ENCODE assay signal across 8 cellular contexts in genomic region chr5:71586941-71587708, GRCh38. TPM values are rescaled to one million over a fixed set of nuclear protein-coding genes. Genes with fewer than 3 reads are reported as not detected.
DNase-seq lines count a peak whose midpoint lies in the region; TF ChIP-seq lines count a peak whose summit lies in the region.

TSS of gene MCCC2 (plus strand) at chr5:71587340. CDS start at chr5:71587426, 86 bp downstream.

- H3K27me3 ChIP-seq in HAP-1 (ENCODE audit: low read depth) (no peaks in the 10 kb centered on the region), MM.1S (replicated peaks; ENCODE audit: insufficient read depth, low read length) (no peaks in the 10 kb centered on the region)

- H2AFZ ChIP-seq in MM.1S (ENCODE audit: low read length) = peak within 1 kb of the TSS; percentile 82

- TF ChIP-seq CTCF in MM.1S (IDR thresholded peaks at IDR 0.05; ENCODE audit: low read length) = no peak
- no peak for TF ChIP-seq CTCF in nephron progenitor cell (IDR thresholded peaks at IDR 0.05)

- H3F3A ChIP-seq in MM.1S (ENCODE audit: insufficient read depth, low read length) = peaks cover 28% of the 10 kb centered on the region

- H3K9me3 ChIP-seq in HAP-1 (no peaks in the 10 kb centered on the region), MM.1S (replicated peaks; ENCODE audit: insufficient read depth, low read length) (no peaks in the 10 kb centered on the region)

- H3K4me3 ChIP-seq in HAP-1 (peak within 1 kb of the TSS; percentile 58), MM.1S (ENCODE audit: low read length) (peak within 1 kb of the TSS; percentile 90)

- peak within 1 kb of the TSS; percentile 91 for H3K9ac ChIP-seq in MM.1S (ENCODE audit: low read length)

- DNase-seq in G401 (ENCODE audit: low spot score) (peak; percentile 94), HAP-1 (ENCODE audit: low spot score in 2 of 2) (peak; percentile 87 to 98), MM.1S (peak; percentile 99), SHP77 treated with DMSO at 0.1 percent for 48 hours (lab: John Stamatoyannopoulos, UW) (peak; percentile 95), activated gamma-delta T cell (lab: John Stamatoyannopoulos, UW) (peak; percentile 95), fibroblast of the conjunctiva (ENCODE audit: low read depth) (peak; percentile 87), nephron progenitor cell (peak; percentile 94)

- peaks cover 30% of the 10 kb centered on the region for H3K4me1 Mint-ChIP-seq in nephron progenitor cell
- H3K4me1 Mint-ChIP-seq in stimulated activated naive CD8-positive, alpha-beta T cell treated with anti-CD3 and anti-CD28 coated beads, Interleukin-15, Interleukin-2, amounts not matched to agents 100 ng/mL and 50 ng/mL, for 24 hours (ENCODE audit: low read depth) = peaks cover 42% of the 10 kb centered on the region

- H3K36me3 ChIP-seq in HAP-1 (replicated peaks) = no peaks in the 10 kb centered on the region; the same call in 1 of the 2 replicates
- H3K36me3 ChIP-seq in MM.1S (replicated peaks; ENCODE audit: insufficient read depth, low read length) = no peaks in the 10 kb centered on the region

- H3K4me1 ChIP-seq in HAP-1 = peaks cover 16% of the 10 kb centered on the region
- H3K4me1 ChIP-seq in MM.1S (ENCODE audit: low read length) = peaks cover 28% of the 10 kb centered on the region

- peak within 1 kb of the TSS; percentile 65 for H3K4me2 ChIP-seq in MM.1S (ENCODE audit: low read depth, low read length)

- H3K9me3 Mint-ChIP-seq in nephron progenitor cell = peaks cover 4% of the 10 kb centered on the region
- no peaks in the 10 kb centered on the region for H3K9me3 Mint-ChIP-seq in stimulated activated naive CD8-positive, alpha-beta T cell treated with anti-CD3 and anti-CD28 coated beads, Interleukin-15, Interleukin-2, amounts not matched to agents 100 ng/mL and 50 ng/mL, for 24 hours

- H3K27ac ChIP-seq in MM.1S (ENCODE audit: low read length) = peak within 1 kb of the TSS; percentile 86

- H4K20me1 ChIP-seq in MM.1S (ENCODE audit: insufficient read depth, low read length) = no peaks in the 10 kb centered on the region

- no peaks in the 10 kb centered on the region for H3K9me2 ChIP-seq in MM.1S (replicated peaks; ENCODE audit: insufficient read depth, low read length)

- peaks cover 2% of the 10 kb centered on the region for H3K27me3 Mint-ChIP-seq in nephron progenitor cell (ENCODE audit: low read depth, poor library complexity)
- H3K27me3 Mint-ChIP-seq in stimulated activated naive CD8-positive, alpha-beta T cell treated with anti-CD3 and anti-CD28 coated beads, Interleukin-15, Interleukin-2, amounts not matched to agents 100 ng/mL and 50 ng/mL, for 24 hours = no peaks in the 10 kb centered on the region

- peak within 1 kb of the TSS; percentile 81 for H3K27ac Mint-ChIP-seq in nephron progenitor cell
- peak within 1 kb of the TSS; percentile 95 for H3K27ac Mint-ChIP-seq in stimulated activated naive CD8-positive, alpha-beta T cell treated with anti-CD3 and anti-CD28 coated beads, Interleukin-15, Interleukin-2, amounts not matched to agents 100 ng/mL and 50 ng/mL, for 24 hours

- peak within 1 kb of the TSS; percentile 91 for H3K4me3 Mint-ChIP-seq in nephron progenitor cell
- peak within 1 kb of the TSS; percentile 88 for H3K4me3 Mint-ChIP-seq in stimulated activated naive CD8-positive, alpha-beta T cell treated with anti-CD3 and anti-CD28 coated beads, Interleukin-15, Interleukin-2, amounts not matched to agents 100 ng/mL and 50 ng/mL, for 24 hours

- in situ Hi-C loops in G401 (cut with HindIII; ENCODE audit: low sequenced_read_pairs) (no loop called here), HAP-1 (cut with MboI; ENCODE audit: low sequenced_read_pairs) (loop anchor here (25.0 kb wide), 1 partner anchor 725 kb away; the partner anchor contains the start of genes MRPS27 and PTCD2)

- H3K36me3 Mint-ChIP-seq in nephron progenitor cell (ENCODE audit: low read depth) = peaks cover 22% of the 10 kb centered on the region
- H3K36me3 Mint-ChIP-seq in stimulated activated naive CD8-positive, alpha-beta T cell treated with anti-CD3 and anti-CD28 coated beads, Interleukin-15, Interleukin-2, amounts not matched to agents 100 ng/mL and 50 ng/mL, for 24 hours (ENCODE audit: low read depth) = peaks cover 4% of the 10 kb centered on the region

- peaks cover 48% of the 10 kb centered on the region for H3K79me2 ChIP-seq in MM.1S (ENCODE audit: low read length)

RNA-seq across cellular contexts. Expression of gene MCCC2, which starts in this region (rescaled TPM):
- 61.4 and 117 TPM in 2 replicates for total RNA-seq in G401 (2014; rRNA removed; shearing (Covaris generic))

Comparison
In these comparisons a context has a peak if more than half of its experiments do, and no peak if none do; other contexts are left out.
1. Peak in every context shown above with its lines: DNase-seq, H3K4me3 ChIP-seq and H3K27ac ChIP-seq.